ENCODE assay signal across 1 cellular context in the genomic region with DNA sequence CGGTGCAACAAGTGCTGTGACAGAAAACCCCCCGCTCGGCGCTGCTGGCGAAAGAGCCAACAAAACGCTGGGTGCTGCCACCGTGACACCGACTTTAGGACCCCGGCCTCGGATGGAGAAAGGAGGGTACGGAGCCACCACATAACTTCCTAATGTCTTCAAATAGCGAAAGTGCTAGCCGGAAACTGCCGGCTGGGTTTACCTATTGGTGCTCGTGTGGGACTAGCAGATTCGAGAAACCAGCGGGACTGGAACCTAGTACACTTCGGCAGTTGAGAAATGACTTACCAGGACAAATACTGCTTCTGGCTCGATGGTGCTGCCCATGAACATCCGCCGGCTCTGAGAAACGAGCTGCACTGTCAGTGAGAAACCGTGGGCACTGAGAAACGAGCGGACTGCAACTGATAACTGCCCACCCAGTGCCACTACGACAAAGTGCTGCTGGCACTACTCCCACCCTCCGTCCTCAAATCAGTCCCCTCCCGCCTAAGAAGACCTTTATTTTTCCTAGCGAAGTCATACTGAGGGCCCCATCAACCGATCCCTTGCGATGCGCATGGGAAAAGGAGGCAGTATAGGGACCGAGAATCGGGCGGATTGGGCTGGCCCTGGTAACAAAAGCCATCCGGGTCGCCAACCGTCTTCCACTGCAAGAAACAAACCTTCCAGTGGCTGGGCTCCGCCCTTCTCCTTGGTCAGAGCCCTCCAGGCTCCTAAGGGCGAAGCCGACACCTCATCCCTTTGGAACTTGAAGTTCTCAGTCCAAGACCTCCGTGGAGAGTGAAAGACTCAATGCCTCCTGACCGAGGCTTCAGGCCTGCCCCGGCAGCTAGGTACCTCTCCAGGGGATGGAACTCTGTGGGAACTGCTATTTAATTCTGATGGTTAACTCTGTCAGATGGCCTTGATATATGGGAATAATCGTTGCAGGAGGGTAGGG.
A peak's percentile ranks its signal among the peaks of the same experiment; 100 is the strongest.
TF ChIP-seq lines count a peak whose summit lies in the region.

No MANE protein-coding gene starts in this region.

TF ChIP-seq in HepG2, 621 proteins besides CTCF, POLR2A, EP300 and RAD21 (continued from another document and continues in another):
- TF ChIP-seq, protein P1, sequence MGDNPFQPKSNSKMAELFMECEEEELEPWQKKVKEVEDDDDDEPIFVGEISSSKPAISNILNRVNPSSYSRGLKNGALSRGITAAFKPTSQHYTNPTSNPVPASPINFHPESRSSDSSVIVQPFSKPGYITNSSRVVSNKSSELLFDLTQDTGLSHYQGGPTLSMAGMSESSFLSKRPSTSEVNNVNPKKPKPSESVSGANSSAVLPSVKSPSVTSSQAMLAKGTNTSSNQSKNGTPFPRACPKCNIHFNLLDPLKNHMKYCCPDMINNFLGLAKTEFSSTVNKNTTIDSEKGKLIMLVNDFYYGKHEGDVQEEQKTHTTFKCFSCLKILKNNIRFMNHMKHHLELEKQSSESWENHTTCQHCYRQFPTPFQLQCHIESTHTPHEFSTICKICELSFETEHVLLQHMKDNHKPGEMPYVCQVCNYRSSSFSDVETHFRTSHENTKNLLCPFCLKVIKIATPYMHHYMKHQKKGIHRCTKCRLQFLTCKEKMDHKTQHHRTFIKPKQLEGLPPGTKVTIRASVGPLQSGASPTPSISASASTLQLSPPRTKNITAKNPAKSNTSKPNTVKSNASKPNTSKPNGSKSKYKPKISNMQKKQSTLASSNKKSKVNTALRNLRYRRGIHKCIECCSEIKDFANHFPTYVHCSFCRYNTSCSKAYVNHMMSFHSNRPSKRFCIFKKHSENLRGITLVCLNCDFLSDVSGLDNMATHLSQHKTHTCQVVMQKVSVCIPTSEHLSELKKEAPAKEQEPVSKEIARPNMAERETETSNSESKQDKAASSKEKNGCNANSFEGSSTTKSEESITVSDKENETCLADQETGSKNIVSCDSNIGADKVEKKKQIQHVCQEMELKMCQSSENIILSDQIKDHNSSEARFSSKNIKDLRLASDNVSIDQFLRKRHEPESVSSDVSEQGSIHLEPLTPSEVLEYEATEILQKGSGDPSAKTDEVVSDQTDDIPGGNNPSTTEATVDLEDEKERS (CRISPR knock-in tag; IDR thresholded peaks at IDR 0.05) = peak; percentile 40; the same call in 1 of the 2 replicates
- TF ChIP-seq HNF4G (IDR thresholded peaks at IDR 0.05; ENCODE audit: borderline replicate concordance, low read depth, low read length) (no peak; the same call in 1 of the 2 replicates), HNF4G (CRISPR knock-in tag; IDR thresholded peaks at IDR 0.05; ENCODE audit: borderline replicate concordance, low read depth) (peak; percentile 18; the same call in 1 of the 2 replicates), ZBTB42 (CRISPR knock-in tag; IDR thresholded peaks at IDR 0.05) (no peak), RORA (CRISPR knock-in tag; IDR thresholded peaks at IDR 0.05) (no peak), HNF4A (CRISPR knock-in tag; IDR thresholded peaks at IDR 0.05) (no peak), ATRX (CRISPR knock-in tag; IDR thresholded peaks at IDR 0.05; ENCODE audit: borderline replicate concordance) (no peak; the same call in 1 of the 2 replicates), ZNF577 (CRISPR knock-in tag; IDR thresholded peaks at IDR 0.05; ENCODE audit: borderline replicate concordance, low read depth) (no peak), RBM39 (IDR thresholded peaks at IDR 0.05; ENCODE audit: low read depth, low read length, poor library complexity, severe bottlenecking) (peak; percentile 68), ZMYM4 (CRISPR knock-in tag; IDR thresholded peaks at IDR 0.05) (peak; percentile 70), ARHGAP35 (CRISPR knock-in tag; IDR thresholded peaks at IDR 0.05; ENCODE audit: borderline replicate concordance) (0 out of 2 replicates have a peak, but pooled peaks have one; percentile 49)
- TF ChIP-seq, protein P2, sequence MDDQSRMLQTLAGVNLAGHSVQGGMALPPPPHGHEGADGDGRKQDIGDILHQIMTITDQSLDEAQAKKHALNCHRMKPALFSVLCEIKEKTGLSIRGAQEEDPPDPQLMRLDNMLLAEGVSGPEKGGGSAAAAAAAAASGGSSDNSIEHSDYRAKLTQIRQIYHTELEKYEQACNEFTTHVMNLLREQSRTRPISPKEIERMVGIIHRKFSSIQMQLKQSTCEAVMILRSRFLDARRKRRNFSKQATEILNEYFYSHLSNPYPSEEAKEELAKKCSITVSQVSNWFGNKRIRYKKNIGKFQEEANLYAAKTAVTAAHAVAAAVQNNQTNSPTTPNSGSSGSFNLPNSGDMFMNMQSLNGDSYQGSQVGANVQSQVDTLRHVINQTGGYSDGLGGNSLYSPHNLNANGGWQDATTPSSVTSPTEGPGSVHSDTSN (CRISPR knock-in tag; IDR thresholded peaks at IDR 0.05; ENCODE audit: borderline replicate concordance) = no peak
- TF ChIP-seq, protein P3, sequence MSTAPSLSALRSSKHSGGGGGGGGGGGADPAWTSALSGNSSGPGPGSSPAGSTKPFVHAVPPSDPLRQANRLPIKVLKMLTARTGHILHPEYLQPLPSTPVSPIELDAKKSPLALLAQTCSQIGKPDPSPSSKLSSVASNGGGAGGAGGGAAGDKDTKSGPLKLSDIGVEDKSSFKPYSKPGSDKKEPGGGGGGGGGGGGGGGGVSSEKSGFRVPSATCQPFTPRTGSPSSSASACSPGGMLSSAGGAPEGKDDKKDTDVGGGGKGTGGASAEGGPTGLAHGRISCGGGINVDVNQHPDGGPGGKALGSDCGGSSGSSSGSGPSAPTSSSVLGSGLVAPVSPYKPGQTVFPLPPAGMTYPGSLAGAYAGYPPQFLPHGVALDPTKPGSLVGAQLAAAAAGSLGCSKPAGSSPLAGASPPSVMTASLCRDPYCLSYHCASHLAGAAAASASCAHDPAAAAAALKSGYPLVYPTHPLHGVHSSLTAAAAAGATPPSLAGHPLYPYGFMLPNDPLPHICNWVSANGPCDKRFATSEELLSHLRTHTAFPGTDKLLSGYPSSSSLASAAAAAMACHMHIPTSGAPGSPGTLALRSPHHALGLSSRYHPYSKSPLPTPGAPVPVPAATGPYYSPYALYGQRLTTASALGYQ (CRISPR knock-in tag; IDR thresholded peaks at IDR 0.05) = no peak
- TF ChIP-seq, protein P4, sequence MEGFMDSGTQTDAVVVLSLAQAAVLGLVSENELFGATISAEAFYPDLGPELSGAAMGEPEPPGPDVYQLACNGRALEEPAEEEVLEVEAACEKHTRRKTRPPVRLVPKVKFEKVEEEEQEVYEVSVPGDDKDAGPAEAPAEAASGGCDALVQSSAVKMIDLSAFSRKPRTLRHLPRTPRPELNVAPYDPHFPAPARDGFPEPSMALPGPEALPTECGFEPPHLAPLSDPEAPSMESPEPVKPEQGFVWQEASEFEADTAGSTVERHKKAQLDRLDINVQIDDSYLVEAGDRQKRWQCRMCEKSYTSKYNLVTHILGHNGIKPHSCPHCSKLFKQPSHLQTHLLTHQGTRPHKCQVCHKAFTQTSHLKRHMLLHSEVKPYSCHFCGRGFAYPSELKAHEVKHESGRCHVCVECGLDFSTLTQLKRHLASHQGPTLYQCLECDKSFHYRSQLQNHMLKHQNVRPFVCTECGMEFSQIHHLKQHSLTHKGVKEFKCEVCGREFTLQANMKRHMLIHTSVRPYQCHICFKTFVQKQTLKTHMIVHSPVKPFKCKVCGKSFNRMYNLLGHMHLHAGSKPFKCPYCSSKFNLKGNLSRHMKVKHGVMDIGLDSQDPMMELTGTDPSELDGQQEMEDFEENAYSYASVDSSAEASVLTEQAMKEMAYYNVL (CRISPR knock-in tag; IDR thresholded peaks at IDR 0.05; ENCODE audit: borderline replicate concordance) = no peak; the same call in 1 of the 2 replicates
- TF ChIP-seq, protein P5, sequence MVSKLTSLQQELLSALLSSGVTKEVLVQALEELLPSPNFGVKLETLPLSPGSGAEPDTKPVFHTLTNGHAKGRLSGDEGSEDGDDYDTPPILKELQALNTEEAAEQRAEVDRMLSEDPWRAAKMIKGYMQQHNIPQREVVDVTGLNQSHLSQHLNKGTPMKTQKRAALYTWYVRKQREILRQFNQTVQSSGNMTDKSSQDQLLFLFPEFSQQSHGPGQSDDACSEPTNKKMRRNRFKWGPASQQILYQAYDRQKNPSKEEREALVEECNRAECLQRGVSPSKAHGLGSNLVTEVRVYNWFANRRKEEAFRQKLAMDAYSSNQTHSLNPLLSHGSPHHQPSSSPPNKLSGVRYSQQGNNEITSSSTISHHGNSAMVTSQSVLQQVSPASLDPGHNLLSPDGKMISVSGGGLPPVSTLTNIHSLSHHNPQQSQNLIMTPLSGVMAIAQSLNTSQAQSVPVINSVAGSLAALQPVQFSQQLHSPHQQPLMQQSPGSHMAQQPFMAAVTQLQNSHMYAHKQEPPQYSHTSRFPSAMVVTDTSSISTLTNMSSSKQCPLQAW (CRISPR knock-in tag; IDR thresholded peaks at IDR 0.05) = no peak
- TF ChIP-seq, protein P6, sequence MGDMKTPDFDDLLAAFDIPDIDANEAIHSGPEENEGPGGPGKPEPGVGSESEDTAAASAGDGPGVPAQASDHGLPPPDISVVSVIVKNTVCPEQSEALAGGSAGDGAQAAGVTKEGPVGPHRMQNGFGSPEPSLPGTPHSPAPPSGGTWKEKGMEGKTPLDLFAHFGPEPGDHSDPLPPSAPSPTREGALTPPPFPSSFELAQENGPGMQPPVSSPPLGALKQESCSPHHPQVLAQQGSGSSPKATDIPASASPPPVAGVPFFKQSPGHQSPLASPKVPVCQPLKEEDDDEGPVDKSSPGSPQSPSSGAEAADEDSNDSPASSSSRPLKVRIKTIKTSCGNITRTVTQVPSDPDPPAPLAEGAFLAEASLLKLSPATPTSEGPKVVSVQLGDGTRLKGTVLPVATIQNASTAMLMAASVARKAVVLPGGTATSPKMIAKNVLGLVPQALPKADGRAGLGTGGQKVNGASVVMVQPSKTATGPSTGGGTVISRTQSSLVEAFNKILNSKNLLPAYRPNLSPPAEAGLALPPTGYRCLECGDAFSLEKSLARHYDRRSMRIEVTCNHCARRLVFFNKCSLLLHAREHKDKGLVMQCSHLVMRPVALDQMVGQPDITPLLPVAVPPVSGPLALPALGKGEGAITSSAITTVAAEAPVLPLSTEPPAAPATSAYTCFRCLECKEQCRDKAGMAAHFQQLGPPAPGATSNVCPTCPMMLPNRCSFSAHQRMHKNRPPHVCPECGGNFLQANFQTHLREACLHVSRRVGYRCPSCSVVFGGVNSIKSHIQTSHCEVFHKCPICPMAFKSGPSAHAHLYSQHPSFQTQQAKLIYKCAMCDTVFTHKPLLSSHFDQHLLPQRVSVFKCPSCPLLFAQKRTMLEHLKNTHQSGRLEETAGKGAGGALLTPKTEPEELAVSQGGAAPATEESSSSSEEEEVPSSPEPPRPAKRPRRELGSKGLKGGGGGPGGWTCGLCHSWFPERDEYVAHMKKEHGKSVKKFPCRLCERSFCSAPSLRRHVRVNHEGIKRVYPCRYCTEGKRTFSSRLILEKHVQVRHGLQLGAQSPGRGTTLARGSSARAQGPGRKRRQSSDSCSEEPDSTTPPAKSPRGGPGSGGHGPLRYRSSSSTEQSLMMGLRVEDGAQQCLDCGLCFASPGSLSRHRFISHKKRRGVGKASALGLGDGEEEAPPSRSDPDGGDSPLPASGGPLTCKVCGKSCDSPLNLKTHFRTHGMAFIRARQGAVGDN (CRISPR knock-in tag; IDR thresholded peaks at IDR 0.05) = peak; percentile 74
- TF ChIP-seq, protein P7, sequence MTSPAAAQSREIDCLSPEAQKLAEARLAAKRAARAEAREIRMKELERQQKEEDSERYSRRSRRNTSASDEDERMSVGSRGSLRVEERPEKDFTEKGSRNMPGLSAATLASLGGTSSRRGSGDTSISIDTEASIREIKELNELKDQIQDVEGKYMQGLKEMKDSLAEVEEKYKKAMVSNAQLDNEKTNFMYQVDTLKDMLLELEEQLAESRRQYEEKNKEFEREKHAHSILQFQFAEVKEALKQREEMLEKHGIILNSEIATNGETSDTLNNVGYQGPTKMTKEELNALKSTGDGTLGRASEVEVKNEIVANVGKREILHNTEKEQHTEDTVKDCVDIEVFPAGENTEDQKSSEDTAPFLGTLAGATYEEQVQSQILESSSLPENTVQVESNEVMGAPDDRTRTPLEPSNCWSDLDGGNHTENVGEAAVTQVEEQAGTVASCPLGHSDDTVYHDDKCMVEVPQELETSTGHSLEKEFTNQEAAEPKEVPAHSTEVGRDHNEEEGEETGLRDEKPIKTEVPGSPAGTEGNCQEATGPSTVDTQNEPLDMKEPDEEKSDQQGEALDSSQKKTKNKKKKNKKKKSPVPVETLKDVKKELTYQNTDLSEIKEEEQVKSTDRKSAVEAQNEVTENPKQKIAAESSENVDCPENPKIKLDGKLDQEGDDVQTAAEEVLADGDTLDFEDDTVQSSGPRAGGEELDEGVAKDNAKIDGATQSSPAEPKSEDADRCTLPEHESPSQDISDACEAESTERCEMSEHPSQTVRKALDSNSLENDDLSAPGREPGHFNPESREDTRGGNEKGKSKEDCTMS (CRISPR knock-in tag; conservative IDR thresholded peaks at IDR 0.05) = no peak
